8 cellular contexts compared by ENCODE assay signal in the genomic region with DNA sequence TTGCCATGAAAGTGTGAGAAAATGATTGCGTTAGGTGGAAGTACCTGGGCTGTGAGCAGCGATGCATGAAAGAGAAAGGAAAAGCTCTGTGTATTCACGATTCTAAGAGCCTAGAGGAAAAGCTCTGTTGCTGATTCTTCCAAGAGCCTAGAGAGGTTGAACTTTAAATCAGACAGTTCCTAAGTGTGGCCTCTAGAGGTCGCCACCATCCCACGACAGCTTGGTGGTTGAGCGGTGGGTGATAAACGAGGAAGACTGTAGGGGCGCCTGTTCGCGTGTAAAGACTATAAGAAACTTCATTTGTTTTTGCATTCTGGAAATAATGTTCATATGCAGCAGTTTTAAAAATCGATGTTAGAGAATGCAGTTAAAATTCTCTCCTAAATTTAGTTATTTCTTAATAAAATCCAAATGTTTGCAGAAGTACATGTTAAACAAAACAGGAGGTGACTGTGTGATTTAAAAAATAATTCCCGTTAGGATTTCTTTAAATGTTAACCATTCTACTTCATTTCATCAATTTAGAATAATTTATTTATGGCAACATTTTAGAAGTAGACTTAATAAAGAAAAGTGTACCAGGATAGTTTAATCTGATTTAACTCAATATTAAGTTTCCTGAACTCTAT.
DNase-seq lines count a peak whose midpoint lies in the region; ATAC-seq and TF ChIP-seq lines count a peak whose summit lies in the region.

No MANE protein-coding gene starts in this region.

- no peak for TF ChIP-seq POLR2A in NB4 (IDR thresholded peaks at IDR 0.05; ENCODE audit: extremely low read depth, insufficient read length)

- H3K36me3 Mint-ChIP-seq in brain (no peaks in the 10 kb centered on the region), mesothelial cell of epicardium (no peaks in the 10 kb centered on the region)

- H3K27ac Mint-ChIP-seq in brain (peak overlapping the region in 1 of 5 experiments; percentile 85), mesothelial cell of epicardium (no peak overlapping the region)

- TF ChIP-seq CTCF in NB4 (IDR thresholded peaks at IDR 0.05; ENCODE audit: low read depth, low read length) (peak; percentile 72), brain (conservative IDR thresholded peaks at IDR 0.05) (peak; percentile 78 to 89), mesothelial cell of epicardium (IDR thresholded peaks at IDR 0.05; ENCODE audit: unreplicated experiment) (peak; percentile 64)

- peaks cover 23% of the 10 kb centered on the region for H3K4me1 Mint-ChIP-seq in brain
- H3K4me1 Mint-ChIP-seq in mesothelial cell of epicardium, result no peaks in the 10 kb centered on the region

- H3K27me3 Mint-ChIP-seq in brain, result no peaks in the 10 kb centered on the region
- peaks cover 69% of the 10 kb centered on the region for H3K27me3 Mint-ChIP-seq in mesothelial cell of epicardium (ENCODE audit: low read depth)

- DNase-seq in COLO668 (lab: John Stamatoyannopoulos, UW; ENCODE audit: unreplicated experiment) (peak; percentile 75), NB4 (ENCODE audit: low read depth) (peak; percentile 66), mesothelial cell of epicardium (ENCODE audit: low spot score in 2 of 2, unreplicated experiment in 2 of 2) (no peak)
- no peak for DNase-seq in effector CD8-positive, alpha-beta T cell (lab: John Stamatoyannopoulos, UW)

- ATAC-seq in GM19395 (IDR thresholded peaks at IDR 0.05; ENCODE audit: unreplicated experiment) (peak; percentile 75), SK-N-SH treated with all-trans-retinoic acid at 6 μM for 48 hours (0 out of 3 replicates have a peak, but pooled peaks have one; percentile 39), HG03571 (IDR thresholded peaks at IDR 0.05; ENCODE audit: unreplicated experiment) (no peak)

- no peak overlapping the region for H3K4me3 ChIP-seq in NB4 (ENCODE audit: low read depth, low read length)

- H3K9me3 Mint-ChIP-seq in brain (peaks cover 2 to 11% (median 9%) of the 10 kb centered on the region in 5 experiments), mesothelial cell of epicardium (peaks cover 8% of the 10 kb centered on the region)

- peak overlapping the region in 1 of 5 experiments; percentile 20 for H3K4me3 Mint-ChIP-seq in brain
- H3K4me3 Mint-ChIP-seq in mesothelial cell of epicardium, result no peak overlapping the region

TF ChIP-seq in SK-N-SH treated with all-trans-retinoic acid at 6 μM for 48 hours, 23 proteins besides CTCF, POLR2A, EP300 and RAD21:
- TF ChIP-seq, protein P1, sequence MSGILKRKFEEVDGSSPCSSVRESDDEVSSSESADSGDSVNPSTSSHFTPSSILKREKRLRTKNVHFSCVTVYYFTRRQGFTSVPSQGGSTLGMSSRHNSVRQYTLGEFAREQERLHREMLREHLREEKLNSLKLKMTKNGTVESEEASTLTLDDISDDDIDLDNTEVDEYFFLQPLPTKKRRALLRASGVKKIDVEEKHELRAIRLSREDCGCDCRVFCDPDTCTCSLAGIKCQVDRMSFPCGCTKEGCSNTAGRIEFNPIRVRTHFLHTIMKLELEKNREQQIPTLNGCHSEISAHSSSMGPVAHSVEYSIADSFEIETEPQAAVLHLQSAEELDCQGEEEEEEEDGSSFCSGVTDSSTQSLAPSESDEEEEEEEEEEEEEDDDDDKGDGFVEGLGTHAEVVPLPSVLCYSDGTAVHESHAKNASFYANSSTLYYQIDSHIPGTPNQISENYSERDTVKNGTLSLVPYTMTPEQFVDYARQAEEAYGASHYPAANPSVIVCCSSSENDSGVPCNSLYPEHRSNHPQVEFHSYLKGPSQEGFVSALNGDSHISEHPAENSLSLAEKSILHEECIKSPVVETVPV (CRISPR knock-in tag; IDR thresholded peaks at IDR 0.05), result no peak
- TF ChIP-seq SNAI2 (CRISPR knock-in tag; IDR thresholded peaks at IDR 0.05) (no peak), ZNF565 (CRISPR knock-in tag; conservative IDR thresholded peaks at IDR 0.05; ENCODE audit: low read depth) (no peak), ZFP3 (CRISPR knock-in tag; IDR thresholded peaks at IDR 0.05) (no peak)
- TF ChIP-seq, protein P2, sequence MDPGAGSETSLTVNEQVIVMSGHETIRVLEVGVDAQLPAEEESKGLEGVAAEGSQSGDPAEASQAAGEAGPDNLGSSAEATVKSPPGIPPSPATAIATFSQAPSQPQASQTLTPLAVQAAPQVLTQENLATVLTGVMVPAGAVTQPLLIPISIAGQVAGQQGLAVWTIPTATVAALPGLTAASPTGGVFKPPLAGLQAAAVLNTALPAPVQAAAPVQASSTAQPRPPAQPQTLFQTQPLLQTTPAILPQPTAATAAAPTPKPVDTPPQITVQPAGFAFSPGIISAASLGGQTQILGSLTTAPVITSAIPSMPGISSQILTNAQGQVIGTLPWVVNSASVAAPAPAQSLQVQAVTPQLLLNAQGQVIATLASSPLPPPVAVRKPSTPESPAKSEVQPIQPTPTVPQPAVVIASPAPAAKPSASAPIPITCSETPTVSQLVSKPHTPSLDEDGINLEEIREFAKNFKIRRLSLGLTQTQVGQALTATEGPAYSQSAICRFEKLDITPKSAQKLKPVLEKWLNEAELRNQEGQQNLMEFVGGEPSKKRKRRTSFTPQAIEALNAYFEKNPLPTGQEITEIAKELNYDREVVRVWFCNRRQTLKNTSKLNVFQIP (CRISPR knock-in tag; IDR thresholded peaks at IDR 0.05; ENCODE audit: borderline replicate concordance, low read depth), result no peak

Comparison
In these comparisons a context has a peak if more than half of its experiments do, and no peak if none do; other contexts are left out.
1. DNase-seq: peak in COLO668 (single experiment) and NB4 (single experiment); none in mesothelial cell of epicardium (0 of 2) and effector CD8-positive, alpha-beta T cell (single experiment).
2. Peak in every context shown above with its lines, with median percentiles within 50 percentile points of each other: CTCF ChIP-seq.